Comparison of ENCODE assay signal across 21 cellular contexts in genomic region chr15:35557012-35557411, GRCh38.
"Had no signal": no experiment of that assay in that cellular context is flagged by ENCODE, and none has a peak within 500 bp of the region (broad histone marks: within the 10 kb centered on the region; RNA-seq: fewer than 3 reads in every experiment).

No MANE protein-coding gene starts in this region.

- H3K9me3 Mint-ChIP-seq: activated naive CD4-positive, alpha-beta T cell treated with anti-CD3 and anti-CD28 coated beads, Interleukin-2, amount 50 U/mL, for 24 hours; activated naive CD8-positive, alpha-beta T cell treated with anti-CD3 and anti-CD28 coated beads, Interleukin-2, amount 50 U/mL, for 24 hours; activated T-helper 2 cell treated with anti-CD3 and anti-CD28 coated beads, Interferon-gamma antibody, Interleukin-2, Interleukin-4, amounts not matched to agents 10 μg/mL and 5 μg/mL and 100 μg/mL, durations not matched to agents 14 hours and 24 hours and 36 hours; naive thymus-derived CD8-positive, alpha-beta T cell; neural crest cell; WTC11 had no signal

- H3K9me3 ChIP-seq: suprapubic skin, tibial artery, upper lobe of right lung had no signal

- H3K4me1 ChIP-seq: suprapubic skin, upper lobe of right lung had no signal

- DNase-seq: activated CD8-positive, alpha-beta memory T cell treated with anti-CD3 and anti-CD28 coated beads, Interleukin-2, amount 10 ng/mL, durations not matched to agents 7 days and 5 days; activated CD8-positive, alpha-beta T cell treated with anti-CD3 and anti-CD28 coated beads, Interleukin-2, amount 10 ng/mL, durations not matched to agents 7 days and 5 days; activated naive CD8-positive, alpha-beta T cell treated with anti-CD3 and anti-CD28 coated beads, Interleukin-2, amount 50 U/mL, for 24 hours; activated T-cell treated with anti-CD3 and anti-CD28 coated beads, Interleukin-2, amount 50 U/mL, for 48 hours; amygdala; effector CD8-positive, alpha-beta T cell; hippocampal formation; kidney; naive thymus-derived CD8-positive, alpha-beta T cell; occipital lobe; right cardiac atrium; stimulated activated naive CD4-positive, alpha-beta T cell; tibial artery; upper lobe of right lung had no signal

- H3K36me3 Mint-ChIP-seq: activated CD8-positive, alpha-beta memory T cell treated with anti-CD3 and anti-CD28 coated beads, Interleukin-2, amount 10 ng/mL, durations not matched to agents 7 days and 5 days; activated naive CD4-positive, alpha-beta T cell treated with anti-CD3 and anti-CD28 coated beads, Interleukin-2, amount 50 U/mL, for 24 hours; naive thymus-derived CD8-positive, alpha-beta T cell; WTC11 had no signal

- H3K36me3 ChIP-seq: suprapubic skin, tibial artery, upper lobe of right lung had no signal

- H3K4me3 ChIP-seq: suprapubic skin, tibial artery, upper lobe of right lung had no signal

- ATAC-seq: activated CD8-positive, alpha-beta memory T cell treated with anti-CD3 and anti-CD28 coated beads, Interleukin-2, amount 10 ng/mL, durations not matched to agents 7 days and 5 days; activated CD8-positive, alpha-beta T cell treated with anti-CD3 and anti-CD28 coated beads, Interleukin-2, amount 10 ng/mL, durations not matched to agents 7 days and 5 days; activated naive CD8-positive, alpha-beta T cell treated with anti-CD3 and anti-CD28 coated beads, Interleukin-2, amount 50 U/mL, for 24 hours; naive thymus-derived CD8-positive, alpha-beta T cell; right cardiac atrium; upper lobe of right lung; WTC11 had no signal

- H3K4me1 Mint-ChIP-seq: activated CD8-positive, alpha-beta memory T cell treated with anti-CD3 and anti-CD28 coated beads, Interleukin-2, amount 10 ng/mL, durations not matched to agents 7 days and 5 days; activated naive CD4-positive, alpha-beta T cell treated with anti-CD3 and anti-CD28 coated beads, Interleukin-2, amount 50 U/mL, for 24 hours; activated naive CD8-positive, alpha-beta T cell treated with anti-CD3 and anti-CD28 coated beads, Interleukin-2, amount 50 U/mL, for 24 hours; naive thymus-derived CD8-positive, alpha-beta T cell had no signal

- H3K4me3 Mint-ChIP-seq: activated CD8-positive, alpha-beta memory T cell treated with anti-CD3 and anti-CD28 coated beads, Interleukin-2, amount 10 ng/mL, durations not matched to agents 7 days and 5 days; activated CD8-positive, alpha-beta T cell treated with anti-CD3 and anti-CD28 coated beads, Interleukin-2, amount 10 ng/mL, durations not matched to agents 7 days and 5 days; activated naive CD4-positive, alpha-beta T cell treated with anti-CD3 and anti-CD28 coated beads, Interleukin-2, amount 50 U/mL, for 24 hours; activated naive CD8-positive, alpha-beta T cell treated with anti-CD3 and anti-CD28 coated beads, Interleukin-2, amount 50 U/mL, for 24 hours; naive thymus-derived CD8-positive, alpha-beta T cell; neural crest cell; WTC11 had no signal

- H3K27me3 Mint-ChIP-seq: activated CD8-positive, alpha-beta memory T cell treated with anti-CD3 and anti-CD28 coated beads, Interleukin-2, amount 10 ng/mL, durations not matched to agents 7 days and 5 days; activated naive CD4-positive, alpha-beta T cell treated with anti-CD3 and anti-CD28 coated beads, Interleukin-2, amount 50 U/mL, for 24 hours; activated naive CD8-positive, alpha-beta T cell treated with anti-CD3 and anti-CD28 coated beads, Interleukin-2, amount 50 U/mL, for 24 hours had no signal

- H3K27me3 ChIP-seq: suprapubic skin, tibial artery, upper lobe of right lung had no signal

- H3K27ac ChIP-seq: suprapubic skin, tibial artery, upper lobe of right lung had no signal

- FAIRE-seq: colon, endometrium, kidney had no signal

- H3K27ac Mint-ChIP-seq: activated CD8-positive, alpha-beta memory T cell treated with anti-CD3 and anti-CD28 coated beads, Interleukin-2, amount 10 ng/mL, durations not matched to agents 7 days and 5 days; activated CD8-positive, alpha-beta T cell treated with anti-CD3 and anti-CD28 coated beads, Interleukin-2, amount 10 ng/mL, durations not matched to agents 7 days and 5 days; activated naive CD4-positive, alpha-beta T cell treated with anti-CD3 and anti-CD28 coated beads, Interleukin-2, amount 50 U/mL, for 24 hours; activated naive CD8-positive, alpha-beta T cell treated with anti-CD3 and anti-CD28 coated beads, Interleukin-2, amount 50 U/mL, for 24 hours; activated T-helper 2 cell treated with anti-CD3 and anti-CD28 coated beads, Interferon-gamma antibody, Interleukin-2, Interleukin-4, amounts not matched to agents 10 μg/mL and 5 μg/mL and 100 μg/mL, durations not matched to agents 14 hours and 24 hours and 36 hours; naive thymus-derived CD8-positive, alpha-beta T cell; WTC11 had no signal
